ENCODE assay signal across 10 cellular contexts in the genomic region with DNA sequence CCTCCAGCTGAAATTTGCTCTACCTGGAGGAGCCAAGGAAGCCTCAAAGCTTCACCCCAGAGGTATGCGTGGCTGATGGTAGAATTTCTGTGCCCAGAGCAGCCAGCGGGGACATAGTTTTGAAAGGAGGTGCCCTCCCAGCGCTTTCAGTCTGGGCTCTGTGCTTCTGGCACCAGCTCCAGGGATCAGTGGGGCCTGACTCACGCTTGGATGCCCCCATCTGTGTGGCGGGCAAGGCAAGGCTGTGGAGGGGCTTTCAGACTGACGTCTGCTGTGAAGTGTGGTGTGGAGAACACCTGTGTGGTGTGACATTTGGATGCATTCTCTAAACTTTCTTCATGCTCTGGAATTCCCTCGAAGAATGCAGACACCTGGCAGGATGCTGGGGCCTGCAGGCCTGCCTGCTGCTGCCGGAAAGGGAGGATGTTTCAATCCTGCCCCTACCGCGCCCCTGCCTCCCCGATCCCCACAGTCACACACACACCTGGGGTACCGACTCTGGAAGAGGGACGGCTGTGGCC.
A peak's percentile ranks its signal among the peaks of the same experiment; 100 is the strongest.
DNase-seq lines count a peak whose midpoint lies in the region; ATAC-seq and TF ChIP-seq lines count a peak whose summit lies in the region.
"Had no signal": no experiment of that assay in that cellular context is flagged by ENCODE, and none has a peak within 500 bp of the region (broad histone marks: within the 10 kb centered on the region; RNA-seq: fewer than 3 reads in every experiment).

No MANE protein-coding gene starts in this region.

- peak overlapping the region; percentile 83 for H3K27ac ChIP-seq in GM23248
- H3K27ac ChIP-seq in hepatocyte, result peak overlapping the region; percentile 39
- H3K27ac ChIP-seq in thoracic aorta, result peak overlapping the region; percentile 72 to 77
- no peak overlapping the region for H3K27ac ChIP-seq in CD8-positive, alpha-beta memory T cell (ENCODE audit: low read depth, low read length)

- TF ChIP-seq CTCF in WTC11 (IDR thresholded peaks at IDR 0.05) (no peak), hepatocyte (IDR thresholded peaks at IDR 0.05; ENCODE audit: poor library complexity) (no peak), thoracic aorta (IDR thresholded peaks at IDR 0.05) (no peak)

- POLR2A ChIA-PET in WTC11 (lab: Charles Lee), result no interaction called here
- POLR2A ChIA-PET in CD8-positive, alpha-beta memory T cell (lab: Charles Lee), result no interaction called here

- H3K79me2 ChIP-seq in GM23248 (ENCODE audit: insufficient read depth) (peaks cover 56% of the 10 kb centered on the region), hepatocyte (peaks cover 2% of the 10 kb centered on the region)

- no peaks in the 10 kb centered on the region for H3K36me3 Mint-ChIP-seq in WTC11
- H3K36me3 Mint-ChIP-seq in CD8-positive, alpha-beta memory T cell, result no peaks in the 10 kb centered on the region

- no peaks in the 10 kb centered on the region for H3K9me3 Mint-ChIP-seq in WTC11
- no peaks in the 10 kb centered on the region for H3K9me3 Mint-ChIP-seq in CD8-positive, alpha-beta memory T cell
- H3K9me3 Mint-ChIP-seq: activated T-cell treated with anti-CD3 and anti-CD28 coated beads, Interleukin-2, amount 50 U/mL, for 24 hours had no signal

- in situ Hi-C loops in GM23248 (cut with MboI), result no loop called here

- H2AFZ ChIP-seq in GM23248, result no peak overlapping the region
- H2AFZ ChIP-seq in hepatocyte, result no peak overlapping the region

- H3K9me3 ChIP-seq in GM23248 (ENCODE audit: low read depth) (no peaks in the 10 kb centered on the region), hepatocyte (ENCODE audit: low read depth) (no peaks in the 10 kb centered on the region), thoracic aorta (no peaks in the 10 kb centered on the region)
- no peaks in the 10 kb centered on the region for H3K9me3 ChIP-seq in CD8-positive, alpha-beta memory T cell (ENCODE audit: low read length)

- DNase-seq in GM23248, result peak; percentile 51
- DNase-seq in WTC11 (ENCODE audit: low spot score), result peak; percentile 49
- no peak for DNase-seq in hepatocyte (ENCODE audit: low spot score)
- no peak for DNase-seq in thoracic aorta (ENCODE audit: low spot score)
- DNase-seq in NCI-H2227 treated with DMSO at 0.1 percent for 48 hours (lab: John Stamatoyannopoulos, UW), result no peak
- DNase-seq in GM19240 (ENCODE audit: insufficient read length, low spot score), result no peak
- DNase-seq in CD8-positive, alpha-beta memory T cell, result no peak
- DNase-seq: activated T-cell treated with anti-CD3 and anti-CD28 coated beads, Interleukin-2, amount 50 U/mL, for 24 hours; NCI-H2107 had no signal

- WGBS in GM23248 (ENCODE audit: low coverage in 1 of 2, low lambda C conversion rate in 2 of 2, missing lambda C conversion rate in 2 of 2), 2 experiments, result 56 to 64% methylated on average over 13 of the region's 13 CpGs
- 67% methylated on average over 13 of the region's 13 CpGs for WGBS in hepatocyte (ENCODE audit: low lambda C conversion rate, missing lambda C conversion rate)

- H3K27me3 Mint-ChIP-seq in WTC11 (ENCODE audit: low read depth), result no peaks in the 10 kb centered on the region
- H3K27me3 Mint-ChIP-seq in CD8-positive, alpha-beta memory T cell, result peaks cover 2 to 4% of the 10 kb centered on the region in 2 donors
- H3K27me3 Mint-ChIP-seq: activated T-cell treated with anti-CD3 and anti-CD28 coated beads, Interleukin-2, amount 50 U/mL, for 24 hours had no signal

- H4K20me1 ChIP-seq in GM23248 (ENCODE audit: insufficient read depth) (no peaks in the 10 kb centered on the region), hepatocyte (ENCODE audit: insufficient read depth, poor library complexity, severe bottlenecking) (no peaks in the 10 kb centered on the region)

- H3K4me3 ChIP-seq in GM23248, result no peak overlapping the region
- H3K4me3 ChIP-seq in hepatocyte, result no peak overlapping the region
- H3K4me3 ChIP-seq in thoracic aorta, result no peak overlapping the region
- H3K4me3 ChIP-seq in CD8-positive, alpha-beta memory T cell (ENCODE audit: low read length), result no peak overlapping the region

- H3K36me3 ChIP-seq in GM23248 (ENCODE audit: low read depth) (peaks cover 8% of the 10 kb centered on the region; the same call in 1 of the 2 replicates), hepatocyte (replicated peaks; ENCODE audit: insufficient read depth, low read depth) (no peaks in the 10 kb centered on the region), thoracic aorta (no peaks in the 10 kb centered on the region)
- no peaks in the 10 kb centered on the region for H3K36me3 ChIP-seq in CD8-positive, alpha-beta memory T cell (ENCODE audit: insufficient read depth, low read length)

- CTCF ChIA-PET in WTC11 (lab: Charles Lee), result interaction anchor here (0.5 to 1.6 kb wide), 5 partner anchors 13 to 1385 kb away, joined by 3 to 6 read pairs (median 4); no protein-coding TSS in a partner anchor
- CTCF ChIA-PET in CD8-positive, alpha-beta memory T cell (lab: Charles Lee), result no interaction called here

- H3K4me1 Mint-ChIP-seq in WTC11, result peaks cover 46% of the 10 kb centered on the region
- no peaks in the 10 kb centered on the region for H3K4me1 Mint-ChIP-seq in CD8-positive, alpha-beta memory T cell

- peak overlapping the region; percentile 51; the same call in 1 of the 2 replicates for H3K27ac Mint-ChIP-seq in WTC11
- no peak overlapping the region for H3K27ac Mint-ChIP-seq in CD8-positive, alpha-beta memory T cell
- H3K27ac Mint-ChIP-seq: activated T-cell treated with anti-CD3 and anti-CD28 coated beads, Interleukin-2, amount 50 U/mL, for 24 hours had no signal

- H3K4me2 ChIP-seq in GM23248 (ENCODE audit: unreplicated experiment) (peak overlapping the region; percentile 74), hepatocyte (no peak overlapping the region)

- H3K9ac ChIP-seq in GM23248, result peak overlapping the region; percentile 46

- H3K9me2 ChIP-seq in GM23248 (ENCODE audit: insufficient read depth) (no peaks in the 10 kb centered on the region), hepatocyte (replicated peaks; ENCODE audit: insufficient read depth) (no peaks in the 10 kb centered on the region)

- ATAC-seq in WTC11, result peak; percentile 71
- ATAC-seq in thoracic aorta (ENCODE audit: insufficient number of reproducible peaks, low FRiP score, low read depth), result peak; percentile 63
- no peak for ATAC-seq in HG03565 (IDR thresholded peaks at IDR 0.05; ENCODE audit: unreplicated experiment)

- peaks cover 49% of the 10 kb centered on the region for H3F3A ChIP-seq in GM23248 (ENCODE audit: insufficient read depth)

- peaks cover 48% of the 10 kb centered on the region for H3K4me1 ChIP-seq in GM23248 (ENCODE audit: insufficient read depth)
- no peaks in the 10 kb centered on the region for H3K4me1 ChIP-seq in hepatocyte (ENCODE audit: insufficient read depth)
- peaks cover 17 to 35% of the 10 kb centered on the region in 2 donors for H3K4me1 ChIP-seq in thoracic aorta (ENCODE audit: control insufficient read depth in 1 of 2, low read depth in 2 of 2)
- no peaks in the 10 kb centered on the region for H3K4me1 ChIP-seq in CD8-positive, alpha-beta memory T cell (ENCODE audit: insufficient read depth, low read length)

- H3K4me3 Mint-ChIP-seq in WTC11, result no peak overlapping the region
- no peak overlapping the region for H3K4me3 Mint-ChIP-seq in CD8-positive, alpha-beta memory T cell
- H3K4me3 Mint-ChIP-seq: activated T-cell treated with anti-CD3 and anti-CD28 coated beads, Interleukin-2, amount 50 U/mL, for 24 hours had no signal

- H3K27me3 ChIP-seq in GM23248 (replicated peaks; ENCODE audit: insufficient read depth), result no peaks in the 10 kb centered on the region
- H3K27me3 ChIP-seq in hepatocyte, result no peaks in the 10 kb centered on the region
- H3K27me3 ChIP-seq in thoracic aorta (replicated peaks; ENCODE audit: insufficient read depth), result no peaks in the 10 kb centered on the region
- H3K27me3 ChIP-seq in CD8-positive, alpha-beta memory T cell (ENCODE audit: insufficient read depth, low read length, poor library complexity, severe bottlenecking), result no peaks in the 10 kb centered on the region

TF ChIP-seq in WTC11, 78 proteins besides CTCF, POLR2A, EP300 and RAD21:
- TF ChIP-seq NR2C2 (CRISPR knock-in tag; IDR thresholded peaks at IDR 0.05), result 0 out of 2 replicates have a peak, but pooled peaks have one; percentile 8
- TF ChIP-seq, protein P1, sequence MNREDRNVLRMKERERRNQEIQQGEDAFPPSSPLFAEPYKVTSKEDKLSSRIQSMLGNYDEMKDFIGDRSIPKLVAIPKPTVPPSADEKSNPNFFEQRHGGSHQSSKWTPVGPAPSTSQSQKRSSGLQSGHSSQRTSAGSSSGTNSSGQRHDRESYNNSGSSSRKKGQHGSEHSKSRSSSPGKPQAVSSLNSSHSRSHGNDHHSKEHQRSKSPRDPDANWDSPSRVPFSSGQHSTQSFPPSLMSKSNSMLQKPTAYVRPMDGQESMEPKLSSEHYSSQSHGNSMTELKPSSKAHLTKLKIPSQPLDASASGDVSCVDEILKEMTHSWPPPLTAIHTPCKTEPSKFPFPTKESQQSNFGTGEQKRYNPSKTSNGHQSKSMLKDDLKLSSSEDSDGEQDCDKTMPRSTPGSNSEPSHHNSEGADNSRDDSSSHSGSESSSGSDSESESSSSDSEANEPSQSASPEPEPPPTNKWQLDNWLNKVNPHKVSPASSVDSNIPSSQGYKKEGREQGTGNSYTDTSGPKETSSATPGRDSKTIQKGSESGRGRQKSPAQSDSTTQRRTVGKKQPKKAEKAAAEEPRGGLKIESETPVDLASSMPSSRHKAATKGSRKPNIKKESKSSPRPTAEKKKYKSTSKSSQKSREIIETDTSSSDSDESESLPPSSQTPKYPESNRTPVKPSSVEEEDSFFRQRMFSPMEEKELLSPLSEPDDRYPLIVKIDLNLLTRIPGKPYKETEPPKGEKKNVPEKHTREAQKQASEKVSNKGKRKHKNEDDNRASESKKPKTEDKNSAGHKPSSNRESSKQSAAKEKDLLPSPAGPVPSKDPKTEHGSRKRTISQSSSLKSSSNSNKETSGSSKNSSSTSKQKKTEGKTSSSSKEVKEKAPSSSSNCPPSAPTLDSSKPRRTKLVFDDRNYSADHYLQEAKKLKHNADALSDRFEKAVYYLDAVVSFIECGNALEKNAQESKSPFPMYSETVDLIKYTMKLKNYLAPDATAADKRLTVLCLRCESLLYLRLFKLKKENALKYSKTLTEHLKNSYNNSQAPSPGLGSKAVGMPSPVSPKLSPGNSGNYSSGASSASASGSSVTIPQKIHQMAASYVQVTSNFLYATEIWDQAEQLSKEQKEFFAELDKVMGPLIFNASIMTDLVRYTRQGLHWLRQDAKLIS (CRISPR knock-in tag; IDR thresholded peaks at IDR 0.05; ENCODE audit: borderline replicate concordance), result no peak

Comparison
In these comparisons a context has a peak if more than half of its experiments do, and no peak if none do; other contexts are left out.
1. DNase-seq: peak in GM23248 (single experiment) and WTC11 (single experiment); none in hepatocyte (single experiment), thoracic aorta (single experiment), NCI-H2227 treated with DMSO at 0.1 percent for 48 hours (single experiment), GM19240 (single experiment) and CD8-positive, alpha-beta memory T cell (0 of 5).